8 cellular contexts compared by ENCODE assay signal in the genomic region with DNA sequence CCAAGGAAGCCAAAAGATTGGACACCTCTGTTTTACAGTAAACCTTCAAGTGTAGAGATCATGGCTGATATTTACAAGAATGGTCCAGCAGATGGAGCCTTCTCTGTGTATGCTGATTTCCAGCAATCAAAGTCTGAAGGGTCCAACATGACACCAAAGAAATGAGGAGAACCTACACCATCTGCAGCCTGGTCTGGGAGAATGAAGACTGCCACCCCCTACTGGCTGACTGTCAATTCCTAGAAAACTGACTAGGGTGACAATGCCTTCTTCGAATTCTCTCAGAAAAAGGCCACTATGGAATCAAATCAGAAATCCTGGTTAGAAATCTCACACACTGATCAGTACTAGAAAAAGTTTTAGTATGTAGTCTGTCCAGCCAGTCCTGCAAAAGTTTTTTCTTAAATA.
A peak's percentile ranks its signal among the peaks of the same experiment; 100 is the strongest.
DNase-seq lines count a peak whose midpoint lies in the region; ATAC-seq, FAIRE-seq and TF ChIP-seq lines count a peak whose summit lies in the region.

No MANE protein-coding gene starts in this region.

- no peaks in the 10 kb centered on the region for H3K36me3 ChIP-seq in uterus

- TF ChIP-seq CTCF in AG09309 (IDR thresholded peaks at IDR 0.05; ENCODE audit: control insufficient read depth, insufficient read depth, low read depth, low read length, missing control alignments) = peak; percentile 53
- peak; percentile 50 for TF ChIP-seq CTCF in astrocyte of the spinal cord (IDR thresholded peaks at IDR 0.05; ENCODE audit: low read depth, low read length)
- peak in 3 of 4 experiments; percentile 13 to 44 (median 26) for TF ChIP-seq CTCF in uterus (IDR thresholded peaks at IDR 0.05)

- in situ Hi-C loops in astrocyte of the spinal cord (cut with HindIII; ENCODE audit: low sequenced_read_pairs) = no loop called here

- FAIRE-seq in GM12891 (lab: Jason Lieb, UNC) = no peak

- H3K4me3 ChIP-seq in AG09309 (ENCODE audit: control insufficient read depth, low read depth, low read length) = no peak overlapping the region
- no peak overlapping the region for H3K4me3 ChIP-seq in astrocyte of the spinal cord (ENCODE audit: low read depth, low read length)
- H3K4me3 ChIP-seq in uterus = no peak overlapping the region

- TF ChIP-seq POLR2A in GM12891 (IDR thresholded peaks at IDR 0.05; ENCODE audit: low read depth, low read length) = no peak
- TF ChIP-seq POLR2A in uterus (IDR thresholded peaks at IDR 0.05) = no peak

- peaks cover 0 to 5% of the 10 kb centered on the region in 2 donors for H3K4me1 ChIP-seq in uterus

- H3K27me3 ChIP-seq in uterus = no peaks in the 10 kb centered on the region

- ATAC-seq in GM21737 (IDR thresholded peaks at IDR 0.05; ENCODE audit: unreplicated experiment) = no peak
- ATAC-seq in GM19324 (IDR thresholded peaks at IDR 0.05; ENCODE audit: low FRiP score, unreplicated experiment) = no peak

- H3K9me3 ChIP-seq in uterus = no peaks in the 10 kb centered on the region

- intact Hi-C loops in uterus (cut with DNase I; ENCODE audit: low total_unique reads) = no loop called here

- H3K27ac ChIP-seq in uterus = no peak overlapping the region

- DNase-seq in AG09309 (ENCODE audit: low read depth) (peak; percentile 32), GM12891 (ENCODE audit: insufficient read length, low spot score) (peak; percentile 9), NCI-H2227 (lab: John Stamatoyannopoulos, UW; ENCODE audit: unreplicated experiment) (peak; percentile 4), astrocyte of the spinal cord (ENCODE audit: low read depth, low spot score) (peak; percentile 73), inferior parietal cortex (ENCODE audit: extremely low spot score) (peak; percentile 63), uterus (no peak)

TF ChIP-seq in GM12891, 5 proteins besides CTCF, POLR2A, EP300 and RAD21:
- no peak for TF ChIP-seq POU2F2 (IDR thresholded peaks at IDR 0.05; ENCODE audit: low read depth, low read length)

Comparison
In these comparisons a context has a peak if more than half of its experiments do, and no peak if none do; other contexts are left out.
1. DNase-seq: peak in AG09309 (single experiment), GM12891 (single experiment), NCI-H2227 (single experiment), astrocyte of the spinal cord (single experiment) and inferior parietal cortex (single experiment); none in uterus (0 of 2).
2. Peak in every context shown above with its lines, with median percentiles within 50 percentile points of each other: CTCF ChIP-seq.